ENCODE assay signal across 1 cellular context in genomic region chr6:50825375-50826036, GRCh38.
TF ChIP-seq lines count a peak whose summit lies in the region.

No MANE protein-coding gene starts in this region.

TF ChIP-seq in IMR-90, 13 proteins besides CTCF, POLR2A, EP300 and RAD21:
- TF ChIP-seq CEBPB (IDR thresholded peaks at IDR 0.05; ENCODE audit: low read depth, low read length) (no peak), SMC3 (IDR thresholded peaks at IDR 0.05; ENCODE audit: low read depth, low read length) (no peak), CHD1 (IDR thresholded peaks at IDR 0.05; ENCODE audit: low read depth, low read length) (no peak), RFX5 (IDR thresholded peaks at IDR 0.05; ENCODE audit: low read depth, low read length) (no peak), USF2 (IDR thresholded peaks at IDR 0.05; ENCODE audit: low read depth, low read length) (no peak), NFE2L2 (IDR thresholded peaks at IDR 0.05; ENCODE audit: low read depth, low read length) (no peak), MAZ (IDR thresholded peaks at IDR 0.05; ENCODE audit: borderline replicate concordance, low read depth, low read length) (no peak), MXI1 (IDR thresholded peaks at IDR 0.05; ENCODE audit: borderline replicate concordance, low read depth, low read length) (no peak), MAFK (IDR thresholded peaks at IDR 0.05; ENCODE audit: low read depth, low read length) (no peak), FOS (IDR thresholded peaks at IDR 0.05; ENCODE audit: low read depth, low read length) (no peak), BHLHE40 (IDR thresholded peaks at IDR 0.05; ENCODE audit: low read depth, low read length) (no peak), RCOR1 (IDR thresholded peaks at IDR 0.05; ENCODE audit: insufficient replicate concordance, low read length) (no peak)
- TF ChIP-seq, protein P1, sequence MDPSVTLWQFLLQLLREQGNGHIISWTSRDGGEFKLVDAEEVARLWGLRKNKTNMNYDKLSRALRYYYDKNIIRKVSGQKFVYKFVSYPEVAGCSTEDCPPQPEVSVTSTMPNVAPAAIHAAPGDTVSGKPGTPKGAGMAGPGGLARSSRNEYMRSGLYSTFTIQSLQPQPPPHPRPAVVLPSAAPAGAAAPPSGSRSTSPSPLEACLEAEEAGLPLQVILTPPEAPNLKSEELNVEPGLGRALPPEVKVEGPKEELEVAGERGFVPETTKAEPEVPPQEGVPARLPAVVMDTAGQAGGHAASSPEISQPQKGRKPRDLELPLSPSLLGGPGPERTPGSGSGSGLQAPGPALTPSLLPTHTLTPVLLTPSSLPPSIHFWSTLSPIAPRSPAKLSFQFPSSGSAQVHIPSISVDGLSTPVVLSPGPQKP (IDR thresholded peaks at IDR 0.05; ENCODE audit: borderline replicate concordance, low read depth, low read length): no peak
